9 cellular contexts compared by ENCODE assay signal in genomic region chr1:110875216-110875731, GRCh38. TPM values are rescaled to one million over a fixed set of nuclear protein-coding genes. Genes with fewer than 3 reads are reported as not detected.
A peak's percentile ranks its signal among the peaks of the same experiment; 100 is the strongest.
DNase-seq lines count a peak whose midpoint lies in the region; ATAC-seq and TF ChIP-seq lines count a peak whose summit lies in the region.
"Had no signal": no experiment of that assay in that cellular context is flagged by ENCODE, and none has a peak within 500 bp of the region (broad histone marks: within the 10 kb centered on the region; RNA-seq: fewer than 3 reads in every experiment).

No MANE protein-coding gene starts in this region.

- POLR2A ChIA-PET in activated B cell treated with CpG ODN at 0.5 μM for 24 hours (lab: Charles Lee), result interaction anchor here (0.6 to 6.4 kb wide), 12 partner anchors 10 to 536 kb away, joined by 3 to 98 read pairs (median 3); partner anchors contain the start of genes LRIF1 and RBM15

- H3K4me1 ChIP-seq in esophagus muscularis mucosa (no peaks in the 10 kb centered on the region), tibial artery (no peaks in the 10 kb centered on the region), foreskin keratinocyte (no peaks in the 10 kb centered on the region)

- H3K9me3 ChIP-seq in esophagus muscularis mucosa, result no peaks in the 10 kb centered on the region
- H3K9me3 ChIP-seq in tibial artery, result no peaks in the 10 kb centered on the region

- H3K36me3 ChIP-seq in esophagus muscularis mucosa (no peaks in the 10 kb centered on the region), tibial artery (no peaks in the 10 kb centered on the region)

- H3K27me3 Mint-ChIP-seq in activated B cell treated with CpG ODN at 0.5 μM for 24 hours, result no peaks in the 10 kb centered on the region

- 56% methylated on average over 3 of the region's 3 CpGs for WGBS in esophagus muscularis mucosa

- TF ChIP-seq CTCF in activated B cell treated with CpG ODN at 0.5 μM for 24 hours (IDR thresholded peaks at IDR 0.05), result no peak
- no peak for TF ChIP-seq CTCF in esophagus muscularis mucosa (IDR thresholded peaks at IDR 0.05)
- no peak for TF ChIP-seq CTCF in tibial artery (IDR thresholded peaks at IDR 0.05)
- TF ChIP-seq CTCF in foreskin keratinocyte (conservative IDR thresholded peaks at IDR 0.05), result no peak

- H3K27me3 ChIP-seq in esophagus muscularis mucosa (no peaks in the 10 kb centered on the region), tibial artery (no peaks in the 10 kb centered on the region), foreskin keratinocyte (no peaks in the 10 kb centered on the region)

- no peak for TF ChIP-seq POLR2A in esophagus muscularis mucosa (IDR thresholded peaks at IDR 0.05; ENCODE audit: low read depth)

- peak overlapping the region; percentile 9 to 50 (median 32) for H3K4me3 ChIP-seq in esophagus muscularis mucosa
- H3K4me3 ChIP-seq in tibial artery, result peak overlapping the region; percentile 30 to 34
- H3K4me3 ChIP-seq: SK-N-MC had no signal

- no peaks in the 10 kb centered on the region for H3K9me3 Mint-ChIP-seq in activated B cell treated with CpG ODN at 0.5 μM for 24 hours

- TF ChIP-seq EP300 in esophagus muscularis mucosa (IDR thresholded peaks at IDR 0.05), result no peak

- CTCF ChIA-PET in activated B cell treated with CpG ODN at 0.5 μM for 24 hours (lab: Charles Lee), result interaction anchor here (1.0 to 5.5 kb wide), 4 partner anchors 47 to 117 kb away, joined by 3 to 44 read pairs (median 4); no protein-coding TSS in a partner anchor

- DNase-seq in NOMO-1 (lab: John Stamatoyannopoulos, UW; ENCODE audit: unreplicated experiment in 2 of 2) (peak; percentile 17 to 75), NOMO-1 treated with dmso at 0.1 percent for 144 hours (lab: John Stamatoyannopoulos, UW; ENCODE audit: unreplicated experiment) (no peak), activated B cell treated with CpG ODN at 0.5 μM for 24 hours (peak; percentile 41), esophagus muscularis mucosa (ENCODE audit: extremely low spot score) (no peak), tibial artery (no peak), foreskin keratinocyte (no peak), caudate nucleus (lab: John Stamatoyannopoulos, UW) (no peak)

- H3K27ac ChIP-seq in esophagus muscularis mucosa (replicated peaks in 1 of 4) (peak overlapping the region in 2 of 4 donors; percentile 21 to 26), tibial artery (no peak overlapping the region), foreskin keratinocyte (no peak overlapping the region), caudate nucleus (ENCODE audit: low read depth, low read length) (no peak overlapping the region)
- H3K27ac ChIP-seq: SK-N-MC had no signal

- H3K27ac Mint-ChIP-seq in activated B cell treated with CpG ODN at 0.5 μM for 24 hours, result peak overlapping the region; percentile 99

- peaks cover 55% of the 10 kb centered on the region for H3K36me3 Mint-ChIP-seq in activated B cell treated with CpG ODN at 0.5 μM for 24 hours (ENCODE audit: low read depth)

- H3K4me3 Mint-ChIP-seq in activated B cell treated with CpG ODN at 0.5 μM for 24 hours, result peak overlapping the region; percentile 96

- H3K4me1 Mint-ChIP-seq in activated B cell treated with CpG ODN at 0.5 μM for 24 hours, result peaks cover 73% of the 10 kb centered on the region

- ATAC-seq in HG03135 (IDR thresholded peaks at IDR 0.05; ENCODE audit: unreplicated experiment) (peak; percentile 47), activated B cell treated with CpG ODN at 0.5 μM for 24 hours (ENCODE audit: low read depth) (peak; percentile 59), foreskin keratinocyte (no peak)

- intact Hi-C loops in activated B cell treated with CpG ODN at 0.5 μM for 24 hours (cut with micrococcal nuclease), result loop anchor here (2.0 to 10.0 kb wide), 6 partner anchors 18 to 740 kb away; partner anchors contain the start of genes C1orf162 and RAP1A
- intact Hi-C loops in esophagus muscularis mucosa (cut with DNase I), result no loop called here
- intact Hi-C loops in tibial artery (cut with DNase I; ENCODE audit: low total_unique reads), result no loop called here

RNA-seq across cellular contexts. Expression of gene CD53, which starts 2.3 kb away (rescaled TPM):
- total RNA-seq in activated B cell treated with CpG ODN at 0.5 μM for 24 hours (491 and 522 TPM in 2 replicates), esophagus muscularis mucosa (10 to 100 TPM; 17.0 to 62.0 (median 18.4) TPM), foreskin keratinocyte (not detected in 2 replicates)
- polyA plus RNA-seq in foreskin keratinocyte, result not detected in 2 replicates

Comparison
In these comparisons a context has a peak if more than half of its experiments do, and no peak if none do; other contexts are left out.
1. DNase-seq: peak in NOMO-1 (2 of 2) and activated B cell treated with CpG ODN at 0.5 μM for 24 hours (single experiment); none in NOMO-1 treated with dmso at 0.1 percent for 144 hours (single experiment), esophagus muscularis mucosa (single experiment), tibial artery (0 of 2), foreskin keratinocyte (0 of 2) and caudate nucleus (0 of 61).
2. RNA of gene CD53, which starts 2.3 kb away (total RNA-seq): 491 to 522 TPM in activated B cell treated with CpG ODN at 0.5 μM for 24 hours and 17.0 to 62.0 TPM in esophagus muscularis mucosa; not detected in foreskin keratinocyte; every median in the first group is over 10 times any median in the second.